1 cellular context compared by ENCODE assay signal in the genomic region with DNA sequence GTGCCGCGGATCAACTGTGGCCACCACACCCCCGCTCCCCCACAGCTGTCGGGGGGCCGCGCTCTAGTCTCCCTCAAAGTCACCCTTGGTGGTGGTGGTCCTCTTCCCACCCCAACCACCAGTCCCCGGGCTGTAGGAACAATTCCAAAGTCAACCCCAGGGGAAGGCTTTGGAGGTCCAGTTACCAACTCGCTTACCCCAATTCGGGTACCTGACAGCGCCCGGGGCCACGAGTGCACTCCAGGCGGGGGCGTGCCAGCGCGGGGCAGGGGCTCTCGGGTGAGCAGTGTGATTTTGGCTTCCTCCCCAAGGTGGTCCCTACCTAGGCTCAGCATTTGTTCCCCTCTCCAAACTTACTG.
TF ChIP-seq lines count a peak whose summit lies in the region.

No MANE protein-coding gene starts in this region.

TF ChIP-seq in HCT116, 20 proteins besides CTCF, POLR2A, EP300 and RAD21 (continued from another document):
- TF ChIP-seq EZH2 (IDR thresholded peaks at IDR 0.05), result no peak
